Comparison of ENCODE assay signal across 13 cellular contexts in the genomic region with DNA sequence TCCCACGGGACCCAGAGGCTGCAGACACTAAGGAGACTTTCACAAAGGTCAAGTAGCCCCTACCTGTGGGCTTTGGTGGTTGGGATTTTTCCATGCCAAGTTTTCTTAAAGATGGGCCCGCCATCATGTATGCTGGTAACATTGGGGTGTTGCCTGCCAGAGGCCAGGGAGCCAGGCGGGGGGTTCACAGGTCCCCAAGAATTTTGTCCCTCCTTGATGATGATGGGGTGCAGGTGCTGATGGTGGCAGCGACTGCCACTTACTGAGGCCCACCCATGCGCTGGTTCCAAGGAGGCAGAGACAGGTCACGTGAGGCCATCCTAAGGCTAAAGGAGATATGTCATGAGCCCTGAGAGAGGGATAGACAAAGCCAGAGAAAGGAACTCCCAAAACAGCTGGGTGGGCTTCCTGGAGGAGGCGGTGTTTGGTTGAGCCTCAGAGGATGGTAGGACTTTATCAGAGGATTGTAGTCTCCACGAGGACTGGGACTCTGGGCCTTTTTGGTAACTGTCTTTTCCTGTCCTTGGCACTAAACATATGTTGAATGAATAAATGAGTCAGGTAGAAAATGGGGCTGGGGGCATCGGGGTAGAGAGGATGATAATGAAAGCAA. TPM values are rescaled to one million over a fixed set of nuclear protein-coding genes. Genes with fewer than 3 reads are reported as not detected.
DNase-seq lines count a peak whose midpoint lies in the region; ATAC-seq, FAIRE-seq and TF ChIP-seq lines count a peak whose summit lies in the region.
"Had no signal": no experiment of that assay in that cellular context is flagged by ENCODE, and none has a peak within 500 bp of the region (broad histone marks: within the 10 kb centered on the region; RNA-seq: fewer than 3 reads in every experiment).

No MANE protein-coding gene starts in this region.

- no peak for TF ChIP-seq CTCF in psoas muscle (IDR thresholded peaks at IDR 0.05)

- H3K4me3 ChIP-seq in BLaER1 (no peak overlapping the region), psoas muscle (peak overlapping the region; percentile 41)
- H3K4me3 ChIP-seq: SJCRH30 had no signal

- H3K36me3 Mint-ChIP-seq in central memory CD8-positive, alpha-beta T cell (ENCODE audit: insufficient read depth), result peaks cover 23% of the 10 kb centered on the region

- WGBS in psoas muscle, 3 donors, result 68 to 73% (median 71%) methylated on average over 9 of the region's 9 CpGs

- peak; percentile 26 for FAIRE-seq in GM18507 (lab: Jason Lieb, UNC)

- peaks cover 79% of the 10 kb centered on the region for H3K4me1 ChIP-seq in BLaER1
- H3K4me1 ChIP-seq in psoas muscle, result peaks cover 77% of the 10 kb centered on the region
- H3K4me1 ChIP-seq: SJCRH30 had no signal

- peak overlapping the region; percentile 1; the same call in 1 of the 2 replicates for H3K9ac ChIP-seq in BLaER1

- H3K4me1 Mint-ChIP-seq in central memory CD8-positive, alpha-beta T cell, result peaks cover 54% of the 10 kb centered on the region

- H3K9me3 ChIP-seq in BLaER1 (no peaks in the 10 kb centered on the region), psoas muscle (no peaks in the 10 kb centered on the region)
- H3K9me3 ChIP-seq: SJCRH30 had no signal

- ATAC-seq in central memory CD8-positive, alpha-beta T cell (replicated peaks; ENCODE audit: extremely low read depth, poor library complexity, severe bottlenecking), result no peak
- no peak for ATAC-seq in psoas muscle
- ATAC-seq in GM19328 (IDR thresholded peaks at IDR 0.05; ENCODE audit: unreplicated experiment), result no peak

- peaks cover 13% of the 10 kb centered on the region for H3K36me3 ChIP-seq in BLaER1
- H3K36me3 ChIP-seq in psoas muscle (ENCODE audit: insufficient read depth in 1 of 2, low read depth in 1 of 2), result peaks cover 1 to 12% of the 10 kb centered on the region in 2 donors
- H3K36me3 ChIP-seq: SJCRH30, WERI-Rb-1 had no signal

- peaks cover 32% of the 10 kb centered on the region; the same call in 1 of the 2 replicates for H4K20me1 ChIP-seq in BLaER1

- intact Hi-C loops in psoas muscle (cut with DNase I), result no loop called here

- peak overlapping the region; percentile 63 for H3K27ac ChIP-seq in BLaER1
- peak overlapping the region; percentile 86 for H3K27ac ChIP-seq in psoas muscle
- H3K27ac ChIP-seq: SJCRH30, WERI-Rb-1 had no signal

- H3K9me3 Mint-ChIP-seq in central memory CD8-positive, alpha-beta T cell, result no peaks in the 10 kb centered on the region
- H3K9me3 Mint-ChIP-seq: neural crest cell had no signal

- H3K27ac Mint-ChIP-seq in central memory CD8-positive, alpha-beta T cell (ENCODE audit: low read depth), result peak overlapping the region; percentile 91

- DNase-seq in GM18507 (ENCODE audit: extremely low spot score, insufficient read length, low read depth), result no peak
- DNase-seq in central memory CD8-positive, alpha-beta T cell (ENCODE audit: low spot score in 2 of 2), result no peak
- DNase-seq in psoas muscle, result no peak
- DNase-seq in NCI-H2029 treated with DMSO at 0.1 percent for 48 hours (lab: John Stamatoyannopoulos, UW), result no peak
- no peak for DNase-seq in NCI-H748 (lab: John Stamatoyannopoulos, UW; ENCODE audit: unreplicated experiment)
- DNase-seq in DMS114 treated with DMSO at 0.1 percent for 48 hours (lab: John Stamatoyannopoulos, UW; ENCODE audit: unreplicated experiment), result no peak
- DNase-seq: foreskin fibroblast, NCI-H1105, SJCRH30, WERI-Rb-1 had no signal

- H3K27me3 ChIP-seq in BLaER1, result no peaks in the 10 kb centered on the region
- no peaks in the 10 kb centered on the region for H3K27me3 ChIP-seq in psoas muscle (ENCODE audit: insufficient read depth in 3 of 3, low read length in 2 of 3)
- H3K27me3 ChIP-seq: SJCRH30 had no signal

- no peaks in the 10 kb centered on the region for H3K27me3 Mint-ChIP-seq in central memory CD8-positive, alpha-beta T cell

- H3K4me3 Mint-ChIP-seq in central memory CD8-positive, alpha-beta T cell, result peak overlapping the region; percentile 71
- H3K4me3 Mint-ChIP-seq: neural crest cell had no signal

- H3K4me2 ChIP-seq in BLaER1, result peak overlapping the region; percentile 76

RNA-seq across cellular contexts. Expression of gene PLEKHF1, which starts 14.4 kb away (rescaled TPM):
- total RNA-seq in psoas muscle, result 100 to 1,000 TPM in 1 of 4 donors, 10 to 100 TPM in 2, 1 to 10 TPM in 1; 5.1 to 119 (median 44.0) TPM
- polyA plus RNA-seq in psoas muscle, result 10 to 100 TPM; 60.2 to 77.0 (median 73.8) TPM

RNA-seq across cellular contexts. Expression of gene C19orf12, which starts 35.4 kb away (rescaled TPM):
- total RNA-seq in psoas muscle, result 10 to 100 TPM; 37.5 to 93.3 (median 55.6) TPM
- 100 to 1,000 TPM in 1 of 3 donors, 10 to 100 TPM in 2; 46.8 to 142 (median 68.4) TPM for polyA plus RNA-seq in psoas muscle
